17 cellular contexts compared by ENCODE assay signal in the genomic region with DNA sequence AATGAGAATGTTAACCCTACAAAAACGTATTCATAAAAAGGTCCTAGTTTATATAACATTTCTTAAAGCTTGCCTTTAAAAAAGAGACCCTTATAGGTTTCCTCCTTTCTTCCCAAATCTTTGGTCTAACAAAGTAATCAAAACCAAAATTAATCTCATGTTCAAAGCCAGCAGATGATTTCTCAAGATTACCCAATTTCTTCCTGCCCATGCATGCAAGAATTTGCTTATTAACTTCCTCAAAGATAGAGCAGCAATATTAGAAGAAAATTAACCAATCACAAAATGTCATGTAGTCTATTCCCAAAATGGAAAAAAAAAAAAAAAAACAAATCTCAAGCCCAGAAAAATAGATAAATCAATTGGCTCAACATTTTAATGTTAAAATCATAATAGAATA.
DNase-seq lines count a peak whose midpoint lies in the region; ATAC-seq and TF ChIP-seq lines count a peak whose summit lies in the region.
"Had no signal": no experiment of that assay in that cellular context is flagged by ENCODE, and none has a peak within 500 bp of the region (broad histone marks: within the 10 kb centered on the region; RNA-seq: fewer than 3 reads in every experiment).

No MANE protein-coding gene starts in this region.

- intact Hi-C loops in mammary epithelial cell (cut with micrococcal nuclease): no loop called here
- intact Hi-C loops in breast epithelium (cut with DNase I; ENCODE audit: low total_unique reads): no loop called here
- intact Hi-C loops in body of pancreas (cut with DNase I): no loop called here
- intact Hi-C loops in head of caudate nucleus (cut with DNase I): no loop called here

- H3K4me1 ChIP-seq in mammary epithelial cell (ENCODE audit: insufficient read depth, low read length) (peaks cover 8% of the 10 kb centered on the region), breast epithelium (no peaks in the 10 kb centered on the region), body of pancreas (no peaks in the 10 kb centered on the region)

- H3K27ac ChIP-seq in mammary epithelial cell (ENCODE audit: insufficient read depth, low read depth, low read length): no peak overlapping the region
- no peak overlapping the region for H3K27ac ChIP-seq in breast epithelium
- H3K27ac ChIP-seq in body of pancreas: no peak overlapping the region
- H3K27ac ChIP-seq: upper lobe of left lung had no signal

- peak overlapping the region in 1 of 3 donors; percentile 54 for H3K4me3 Mint-ChIP-seq in T-cell

- no peak overlapping the region for H2AFZ ChIP-seq in mammary epithelial cell (ENCODE audit: low read depth, low read length)

- no peak overlapping the region for H3K9ac ChIP-seq in mammary epithelial cell (ENCODE audit: insufficient read depth, low read length)
- H3K9ac ChIP-seq: BLaER1 treated with 17β-estradiol and CSF1 and Interleukin-3, amounts not matched to agents 10 nM and 100 nM had no signal

- peaks cover 3% of the 10 kb centered on the region for H3K36me3 Mint-ChIP-seq in T-cell

- peak overlapping the region; percentile 45 to 77 for H3K27ac Mint-ChIP-seq in T-cell

- ATAC-seq in T-cell (replicated peaks in 1 of 4): no peak
- no peak for ATAC-seq in body of pancreas
- ATAC-seq: heart left ventricle had no signal

- no peaks in the 10 kb centered on the region for H3K9me3 Mint-ChIP-seq in T-cell

- TF ChIP-seq POLR2A in breast epithelium (IDR thresholded peaks at IDR 0.05) (no peak), body of pancreas (IDR thresholded peaks at IDR 0.05) (no peak)

- no peaks in the 10 kb centered on the region for H3K9me3 ChIP-seq in mammary epithelial cell (replicated peaks; ENCODE audit: insufficient read depth, low read length)
- H3K9me3 ChIP-seq in breast epithelium: no peaks in the 10 kb centered on the region
- no peaks in the 10 kb centered on the region for H3K9me3 ChIP-seq in body of pancreas
- H3K9me3 ChIP-seq: BLaER1 treated with 17β-estradiol and CSF1 and Interleukin-3, amounts not matched to agents 10 nM and 100 nM; upper lobe of left lung had no signal

- no peaks in the 10 kb centered on the region for H3K79me2 ChIP-seq in mammary epithelial cell (ENCODE audit: insufficient read depth, low read length)

- H3K36me3 ChIP-seq in mammary epithelial cell (ENCODE audit: insufficient read depth, low read length) (no peaks in the 10 kb centered on the region), breast epithelium (no peaks in the 10 kb centered on the region), body of pancreas (replicated peaks in 1 of 2; ENCODE audit: insufficient read depth in 1 of 2, low read depth in 2 of 2) (no peaks in the 10 kb centered on the region)
- H3K36me3 ChIP-seq: BLaER1 treated with 17β-estradiol and CSF1 and Interleukin-3, amounts not matched to agents 10 nM and 100 nM; heart left ventricle; upper lobe of left lung had no signal

- H3K27me3 ChIP-seq in mammary epithelial cell (ENCODE audit: insufficient read depth, low read length) (no peaks in the 10 kb centered on the region), breast epithelium (no peaks in the 10 kb centered on the region), body of pancreas (no peaks in the 10 kb centered on the region)
- H3K27me3 ChIP-seq: BLaER1 treated with 17β-estradiol and CSF1 and Interleukin-3, amounts not matched to agents 10 nM and 100 nM; heart left ventricle; upper lobe of left lung had no signal

- CTCF ChIA-PET in mammary epithelial cell (lab: Charles Lee; ENCODE audit: low non-redundant PET): no interaction called here
- CTCF ChIA-PET in T-cell (lab: Charles Lee): no interaction called here

- BruUV-seq in mammary epithelial cell (replicated peaks; lab: Mats Ljungman, UMichigan): no TSS peak

- POLR2A ChIA-PET in T-cell (lab: Charles Lee): no interaction called here

- no peak for TF ChIP-seq CTCF in mammary epithelial cell (conservative IDR thresholded peaks at IDR 0.05 in 1 of 2, IDR thresholded peaks at IDR 0.05 in 1 of 2; ENCODE audit: extremely low read depth in 1 of 2, insufficient read depth in 1 of 2, low read depth in 1 of 2, low read length in 2 of 2)
- TF ChIP-seq CTCF in breast epithelium (IDR thresholded peaks at IDR 0.05): no peak
- TF ChIP-seq CTCF in foreskin fibroblast (IDR thresholded peaks at IDR 0.05; ENCODE audit: low read depth, low read length): no peak
- TF ChIP-seq CTCF in body of pancreas (IDR thresholded peaks at IDR 0.05): no peak

- 46% methylated on average over 1 of the region's 1 CpG for WGBS in mammary epithelial cell (ENCODE audit: low coverage, missing lambda C conversion rate)
- 0 to 38% methylated on average over 1 of the region's 1 CpG for WGBS in body of pancreas, 2 donors

- no peaks in the 10 kb centered on the region for H3K27me3 Mint-ChIP-seq in T-cell

- no peak overlapping the region for H3K4me2 ChIP-seq in mammary epithelial cell (ENCODE audit: insufficient read depth, low read depth, low read length)

- in situ Hi-C loops in mammary epithelial cell (cut with MboI; ENCODE audit: low sequenced_read_pairs in 2 of 2): no loop called here

- DNase-seq in mammary epithelial cell: peak; percentile 19
- no peak for DNase-seq in breast epithelium (ENCODE audit: low spot score in 2 of 2)
- DNase-seq in T-cell: no peak
- peak; percentile 21 to 58 for DNase-seq in foreskin fibroblast
- no peak for DNase-seq in NCI-H510A (lab: John Stamatoyannopoulos, UW)
- DNase-seq in ureter (ENCODE audit: low spot score): no peak
- no peak for DNase-seq in body of pancreas
- DNase-seq in head of caudate nucleus: no peak
- DNase-seq: activated gamma-delta T cell treated with Interleukin-2 at 50 U/mL for 16 hours, EL, H7, heart left ventricle, MV-4-11, NCI-H1694 treated with DMSO at 0.1 percent for 48 hours, NCI-H526, upper lobe of left lung had no signal

- H3K4me3 ChIP-seq in mammary epithelial cell (replicated peaks in 1 of 3; ENCODE audit: insufficient read depth in 1 of 3, low read depth in 2 of 3, low read length in 3 of 3) (no peak overlapping the region), breast epithelium (no peak overlapping the region), foreskin fibroblast (ENCODE audit: low read depth in 1 of 2, low read length in 2 of 2) (no peak overlapping the region), body of pancreas (no peak overlapping the region)
- H3K4me3 ChIP-seq: BLaER1 treated with 17β-estradiol and CSF1 and Interleukin-3, amounts not matched to agents 10 nM and 100 nM; heart left ventricle; upper lobe of left lung had no signal

- H3K4me1 Mint-ChIP-seq in T-cell: peaks cover 84 to 89% (median 86%) of the 10 kb centered on the region in 3 donors

- no peaks in the 10 kb centered on the region for H4K20me1 ChIP-seq in mammary epithelial cell (ENCODE audit: insufficient read depth, low read length)
- H4K20me1 ChIP-seq: BLaER1 treated with 17β-estradiol and CSF1 and Interleukin-3, amounts not matched to agents 10 nM and 100 nM had no signal

- dilution Hi-C loops in mammary epithelial cell (cut with HindIII; ENCODE audit: low sequenced_read_pairs): no loop called here

Comparison
In these comparisons a context has a peak if more than half of its experiments do, and no peak if none do; other contexts are left out.
1. DNase-seq: peak in mammary epithelial cell (single experiment) and foreskin fibroblast (2 of 2); none in breast epithelium (0 of 2), T-cell (0 of 34), NCI-H510A (single experiment), ureter (single experiment), body of pancreas (0 of 4) and head of caudate nucleus (0 of 42).